Comparison of ENCODE assay signal across 15 cellular contexts in genomic region chr1:58397187-58397820, GRCh38.
DNase-seq lines count a peak whose midpoint lies in the region; ATAC-seq and TF ChIP-seq lines count a peak whose summit lies in the region.
"Had no signal": no experiment of that assay in that cellular context is flagged by ENCODE, and none has a peak within 500 bp of the region (broad histone marks: within the 10 kb centered on the region; RNA-seq: fewer than 3 reads in every experiment).

No MANE protein-coding gene starts in this region.

- no peaks in the 10 kb centered on the region for H3K36me3 Mint-ChIP-seq in osteocyte (ENCODE audit: unreplicated experiment)

- H4K8ac ChIP-seq in mesendoderm (ENCODE audit: low read depth, low read length), result no peak overlapping the region

- no peaks in the 10 kb centered on the region for H3K79me2 ChIP-seq in mesendoderm (ENCODE audit: control insufficient read depth, insufficient read depth, low read length)

- no peak overlapping the region for H2BK15ac ChIP-seq in mesendoderm (replicated peaks; ENCODE audit: low read depth)

- H2BK120ac ChIP-seq in mesendoderm (ENCODE audit: low read depth, low read length), result no peak overlapping the region

- H4K5ac ChIP-seq in mesendoderm (ENCODE audit: low read length), result no peak overlapping the region

- H3K27ac Mint-ChIP-seq in osteocyte (ENCODE audit: unreplicated experiment), result no peak overlapping the region
- H3K27ac Mint-ChIP-seq: activated CD4-positive, alpha-beta T cell treated with anti-CD3 and anti-CD28 coated beads, Interleukin-2, amount 10 ng/mL, durations not matched to agents 7 days and 5 days; activated T-helper 2 cell treated with anti-CD3 and anti-CD28 coated beads, Interferon-gamma antibody, Interleukin-2, Interleukin-4, amounts not matched to agents 10 μg/mL and 5 μg/mL and 100 μg/mL, durations not matched to agents 14 hours and 24 hours and 36 hours; T-helper 1 cell treated with Interleukin-12 subunit alpha and Interleukin-12 subunit beta and Interleukin-4 antibody, amounts not matched to agents 30 μg/mL and 1 μg/mL, for 36 hours had no signal

- H3K4me3 ChIP-seq in choroid plexus epithelial cell (ENCODE audit: low read depth, low read length), result no peak overlapping the region
- no peak overlapping the region for H3K4me3 ChIP-seq in mesendoderm (ENCODE audit: low read length)
- H3K4me3 ChIP-seq: mucosa of descending colon, suprapubic skin had no signal

- H3K18ac ChIP-seq in mesendoderm (ENCODE audit: low read length), result no peak overlapping the region

- no peaks in the 10 kb centered on the region for H3K36me3 ChIP-seq in mesendoderm (ENCODE audit: control insufficient read depth, insufficient read depth, low read length)
- H3K36me3 ChIP-seq: suprapubic skin had no signal

- H3K4me3 Mint-ChIP-seq in osteocyte (ENCODE audit: unreplicated experiment), result no peak overlapping the region
- H3K4me3 Mint-ChIP-seq: activated CD4-positive, alpha-beta T cell treated with anti-CD3 and anti-CD28 coated beads, Interleukin-2, amount 10 ng/mL, durations not matched to agents 7 days and 5 days; T-helper 1 cell treated with Interleukin-12 subunit alpha and Interleukin-12 subunit beta and Interleukin-4 antibody, amounts not matched to agents 30 μg/mL and 1 μg/mL, for 36 hours had no signal

- H3K4me1 Mint-ChIP-seq in osteocyte (ENCODE audit: unreplicated experiment), result peaks cover 12% of the 10 kb centered on the region
- H3K4me1 Mint-ChIP-seq: activated CD4-positive, alpha-beta T cell treated with anti-CD3 and anti-CD28 coated beads, Interleukin-2, amount 10 ng/mL, durations not matched to agents 7 days and 5 days; CD8-positive, alpha-beta memory T cell had no signal

- no peak overlapping the region for H3K4ac ChIP-seq in mesendoderm (ENCODE audit: low read depth, low read length)

- no peaks in the 10 kb centered on the region for H3K4me1 ChIP-seq in mesendoderm (ENCODE audit: control insufficient read depth, low read depth, low read length)

- no peaks in the 10 kb centered on the region for H3K27me3 ChIP-seq in mesendoderm (ENCODE audit: insufficient read depth, low read length, poor library complexity)
- H3K27me3 ChIP-seq: suprapubic skin had no signal

- TF ChIP-seq CTCF in choroid plexus epithelial cell (conservative IDR thresholded peaks at IDR 0.05; ENCODE audit: low read depth, low read length) (no peak), osteocyte (IDR thresholded peaks at IDR 0.05) (no peak), GM13976 (IDR thresholded peaks at IDR 0.05; ENCODE audit: borderline replicate concordance, control extremely low read depth, extremely low read depth, insufficient read depth, missing control alignments) (no peak)

- no peak overlapping the region for H3K27ac ChIP-seq in mesendoderm (ENCODE audit: low read depth, low read length)
- H3K27ac ChIP-seq: suprapubic skin had no signal

- WGBS in mesendoderm (ENCODE audit: extremely low coverage, insufficient coverage, low lambda C conversion rate), result no CpG with 5 or more reads among the region's 9 CpGs

- ATAC-seq in HG02870 (IDR thresholded peaks at IDR 0.05; ENCODE audit: unreplicated experiment), result no peak
- ATAC-seq: mucosa of descending colon had no signal

- H3K27me3 Mint-ChIP-seq in osteocyte (ENCODE audit: unreplicated experiment), result peaks cover 19% of the 10 kb centered on the region

- H3K9ac ChIP-seq in mesendoderm (ENCODE audit: low read length), result no peak overlapping the region

- H3K9me3 Mint-ChIP-seq in osteocyte (ENCODE audit: unreplicated experiment), result no peaks in the 10 kb centered on the region
- H3K9me3 Mint-ChIP-seq: activated CD4-positive, alpha-beta T cell treated with anti-CD3 and anti-CD28 coated beads, Interleukin-2, amount 10 ng/mL, durations not matched to agents 7 days and 5 days; activated T-helper 2 cell treated with anti-CD3 and anti-CD28 coated beads, Interferon-gamma antibody, Interleukin-2, Interleukin-4, amounts not matched to agents 10 μg/mL and 5 μg/mL and 100 μg/mL, durations not matched to agents 14 hours and 24 hours and 36 hours; CD8-positive, alpha-beta memory T cell; T-helper 1 cell treated with Interleukin-12 subunit alpha and Interleukin-12 subunit beta and Interleukin-4 antibody, amounts not matched to agents 30 μg/mL and 1 μg/mL, for 36 hours had no signal

- no peak overlapping the region for H2AK5ac ChIP-seq in mesendoderm (ENCODE audit: low read length)

- DNase-seq in Daoy (ENCODE audit: low read depth) (peak; percentile 67), M059J (ENCODE audit: low read depth) (peak; percentile 86), choroid plexus epithelial cell (ENCODE audit: low read depth) (peak; percentile 66), mesendoderm (peak; percentile 90), anterior cingulate cortex (lab: John Stamatoyannopoulos, UW) (no peak), osteocyte (ENCODE audit: extremely low spot score, unreplicated experiment) (no peak), GM13976 (ENCODE audit: low spot score) (no peak)
- DNase-seq: activated CD4-positive, alpha-beta T cell treated with anti-CD3 and anti-CD28 coated beads, Interleukin-2, amount 10 ng/mL, durations not matched to agents 7 days and 5 days; CD8-positive, alpha-beta memory T cell; mucosa of descending colon; NCI-H1694 had no signal

- H3K4me2 ChIP-seq in mesendoderm (ENCODE audit: low read length), result no peak overlapping the region

- in situ Hi-C loops in GM13976 (cut with MboI; ENCODE audit: low sequenced_read_pairs, unreplicated experiment), result no loop called here

- no peak overlapping the region for H3K56ac ChIP-seq in mesendoderm (ENCODE audit: low read length)

- H3K79me1 ChIP-seq in mesendoderm (ENCODE audit: low read length), result no peaks in the 10 kb centered on the region

- no peak overlapping the region for H3K23ac ChIP-seq in mesendoderm (ENCODE audit: low read length)

- no peak overlapping the region for H2BK5ac ChIP-seq in mesendoderm (ENCODE audit: low read length)

Comparison
In these comparisons a context has a peak if more than half of its experiments do, and no peak if none do; other contexts are left out.
1. DNase-seq: peak in Daoy (single experiment), M059J (single experiment), choroid plexus epithelial cell (single experiment) and mesendoderm (single experiment); none in anterior cingulate cortex (0 of 58), osteocyte (single experiment) and GM13976 (single experiment).